ENCODE assay signal across 18 cellular contexts in the genomic region with DNA sequence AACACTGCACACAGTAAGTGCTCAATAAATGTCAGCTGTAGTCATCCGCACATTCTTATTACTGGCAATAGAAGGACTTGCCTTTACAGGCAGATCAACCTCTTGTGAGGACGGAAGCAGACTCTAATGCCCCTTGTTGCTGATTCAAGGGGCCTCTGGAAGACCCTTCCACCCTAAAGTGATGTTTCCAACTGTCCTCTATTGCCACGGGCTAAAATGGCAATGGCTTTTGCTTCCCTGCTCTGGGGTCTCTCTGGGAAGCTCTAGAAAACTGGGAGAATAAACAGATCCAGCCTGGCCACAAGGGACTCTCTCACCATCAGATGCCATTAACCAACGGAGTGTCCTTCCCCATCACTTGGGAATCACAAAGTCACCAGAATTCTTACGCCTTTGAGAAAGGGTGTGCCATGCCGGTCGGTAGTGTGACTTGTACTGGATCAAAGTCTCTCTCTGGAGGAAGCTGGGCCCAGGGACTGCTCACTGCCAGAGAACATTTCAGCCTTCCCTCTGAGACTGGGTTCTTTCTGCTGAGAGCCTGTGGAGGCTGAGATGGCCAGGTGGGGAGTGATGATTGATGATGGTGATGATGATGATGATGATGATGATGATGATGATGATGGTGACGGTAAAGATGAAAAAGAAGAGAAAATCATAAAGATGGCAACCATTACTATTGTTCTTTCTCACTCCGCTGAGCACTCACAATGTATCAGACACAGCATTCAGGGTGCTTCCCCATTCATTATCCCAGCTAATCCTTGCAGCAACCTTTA.
DNase-seq lines count a peak whose midpoint lies in the region; ATAC-seq and TF ChIP-seq lines count a peak whose summit lies in the region.
"Had no signal": no experiment of that assay in that cellular context is flagged by ENCODE, and none has a peak within 500 bp of the region (broad histone marks: within the 10 kb centered on the region; RNA-seq: fewer than 3 reads in every experiment).

No MANE protein-coding gene starts in this region.

- no peaks in the 10 kb centered on the region for H3K4me1 Mint-ChIP-seq in osteocyte (ENCODE audit: unreplicated experiment)
- no peaks in the 10 kb centered on the region for H3K4me1 Mint-ChIP-seq in activated naive CD8-positive, alpha-beta T cell treated with anti-CD3 and anti-CD28 coated beads, Interleukin-2, amount 50 U/mL, for 24 hours

- H3K4me3 ChIP-seq in right atrium auricular region = no peak overlapping the region
- H3K4me3 ChIP-seq: A549, GM23248 had no signal

- intact Hi-C loops in left ventricle myocardium superior (cut with micrococcal nuclease) = no loop called here

- H3K27ac Mint-ChIP-seq in osteocyte (ENCODE audit: unreplicated experiment) = no peak overlapping the region
- no peak overlapping the region for H3K27ac Mint-ChIP-seq in activated naive CD8-positive, alpha-beta T cell treated with anti-CD3 and anti-CD28 coated beads, Interleukin-2, amount 50 U/mL, for 24 hours
- H3K27ac Mint-ChIP-seq: CD4-positive, alpha-beta T cell; HFFc6 had no signal

- no peak overlapping the region for H3K4me3 Mint-ChIP-seq in osteocyte (ENCODE audit: unreplicated experiment)
- no peak overlapping the region for H3K4me3 Mint-ChIP-seq in activated naive CD8-positive, alpha-beta T cell treated with anti-CD3 and anti-CD28 coated beads, Interleukin-2, amount 50 U/mL, for 24 hours
- H3K4me3 Mint-ChIP-seq: CD4-positive, alpha-beta T cell; HFFc6 had no signal

- no peak for ATAC-seq in left ventricle myocardium superior
- no peak for ATAC-seq in activated naive CD8-positive, alpha-beta T cell treated with anti-CD3 and anti-CD28 coated beads, Interleukin-2, amount 50 U/mL, for 24 hours
- ATAC-seq: A549 had no signal

- H3K36me3 Mint-ChIP-seq in osteocyte (ENCODE audit: unreplicated experiment) = no peaks in the 10 kb centered on the region
- no peaks in the 10 kb centered on the region for H3K36me3 Mint-ChIP-seq in activated naive CD8-positive, alpha-beta T cell treated with anti-CD3 and anti-CD28 coated beads, Interleukin-2, amount 50 U/mL, for 24 hours (ENCODE audit: low read depth)

- TF ChIP-seq CTCF in right atrium auricular region (IDR thresholded peaks at IDR 0.05) (no peak), osteocyte (IDR thresholded peaks at IDR 0.05) (no peak)

- H3K36me3 ChIP-seq in right atrium auricular region = no peaks in the 10 kb centered on the region

- no peaks in the 10 kb centered on the region for H3K4me1 ChIP-seq in right atrium auricular region
- H3K4me1 ChIP-seq: A549, Caco-2 had no signal

- H3K27me3 Mint-ChIP-seq in osteocyte (ENCODE audit: unreplicated experiment) = no peaks in the 10 kb centered on the region
- peaks cover 16% of the 10 kb centered on the region for H3K27me3 Mint-ChIP-seq in activated naive CD8-positive, alpha-beta T cell treated with anti-CD3 and anti-CD28 coated beads, Interleukin-2, amount 50 U/mL, for 24 hours

- H3K9me3 ChIP-seq in right atrium auricular region = no peaks in the 10 kb centered on the region
- H3K9me3 ChIP-seq: A549 had no signal

- H3K9me3 Mint-ChIP-seq in osteocyte (ENCODE audit: unreplicated experiment) = no peaks in the 10 kb centered on the region
- no peaks in the 10 kb centered on the region for H3K9me3 Mint-ChIP-seq in activated naive CD8-positive, alpha-beta T cell treated with anti-CD3 and anti-CD28 coated beads, Interleukin-2, amount 50 U/mL, for 24 hours
- H3K9me3 Mint-ChIP-seq: CD4-positive, alpha-beta T cell had no signal

- H3K27me3 ChIP-seq in right atrium auricular region = no peaks in the 10 kb centered on the region

- no peak overlapping the region for H3K27ac ChIP-seq in right atrium auricular region
- H3K27ac ChIP-seq: 22Rv1, A549, C4-2B, GM23248, HL-60 had no signal

- DNase-seq in right atrium auricular region (ENCODE audit: low spot score) (peak; percentile 30), left ventricle myocardium superior (no peak), islet precursor cell (peak; percentile 23), osteocyte (ENCODE audit: extremely low spot score, unreplicated experiment) (peak; percentile 63), iPS-NIHi7 (ENCODE audit: extremely low spot score) (no peak), SKM-1 (lab: John Stamatoyannopoulos, UW; ENCODE audit: unreplicated experiment) (no peak)
- DNase-seq in activated naive CD8-positive, alpha-beta T cell treated with anti-CD3 and anti-CD28 coated beads, Interleukin-2, amount 50 U/mL, for 24 hours = no peak
- DNase-seq: AML-193; Caco-2; CD4-positive, alpha-beta T cell; GM23248; HCEC 1CT; HFFc6; IMR-90 had no signal

Comparison
In these comparisons a context has a peak if more than half of its experiments do, and no peak if none do; other contexts are left out.
1. DNase-seq: peak in right atrium auricular region (single experiment), islet precursor cell (single experiment) and osteocyte (single experiment); none in left ventricle myocardium superior (single experiment), iPS-NIHi7 (single experiment), SKM-1 (single experiment) and activated naive CD8-positive, alpha-beta T cell treated with anti-CD3 and anti-CD28 coated beads, Interleukin-2, amount 50 U/mL, for 24 hours (single experiment).